1 cellular context compared by ENCODE assay signal in genomic region chr2:36433311-36434217, GRCh38.
TF ChIP-seq lines count a peak whose summit lies in the region.

No MANE protein-coding gene starts in this region.

TF ChIP-seq in A549, 52 proteins besides CTCF, POLR2A, EP300 and RAD21 (continued from another document):
- TF ChIP-seq MAX (IDR thresholded peaks at IDR 0.05) (peak; percentile 19; the same call in 1 of the 2 replicates), RNF2 (IDR thresholded peaks at IDR 0.05; ENCODE audit: borderline replicate concordance, low read depth) (no peak), HOXA7 (CRISPR knock-in tag; IDR thresholded peaks at IDR 0.05) (0 out of 2 replicates have a peak, but pooled peaks have one; percentile 13), BCL3 (IDR thresholded peaks at IDR 0.05) (0 out of 3 replicates have a peak, but pooled peaks have one; percentile 44), ZNF302 (CRISPR knock-in tag; IDR thresholded peaks at IDR 0.05) (no peak), PBX3 (IDR thresholded peaks at IDR 0.05) (no peak), JUN (IDR thresholded peaks at IDR 0.05) (peak in 1 of 2 experiments; percentile 43; a peak in 2 of 5 replicates), HOXB5 (CRISPR knock-in tag; IDR thresholded peaks at IDR 0.05) (peak; percentile 47; the same call in 1 of the 2 replicates), FOSL2 (IDR thresholded peaks at IDR 0.05) (no peak), FOSL2 (CRISPR knock-in tag; IDR thresholded peaks at IDR 0.05) (peak; percentile 9; the same call in 1 of the 2 replicates), KDM1A (IDR thresholded peaks at IDR 0.05; ENCODE audit: low read depth) (no peak), TP53 (CRISPR knock-in tag; IDR thresholded peaks at IDR 0.05) (no peak), REST (IDR thresholded peaks at IDR 0.05) (no peak), SREBF2 (IDR thresholded peaks at IDR 0.05) (no peak), CEBPB (IDR thresholded peaks at IDR 0.05) (peak; percentile 90 to 93)
TF ChIP-seq in A549: peak in this region for 8.
